ENCODE assay signal across 7 cellular contexts in the genomic region with DNA sequence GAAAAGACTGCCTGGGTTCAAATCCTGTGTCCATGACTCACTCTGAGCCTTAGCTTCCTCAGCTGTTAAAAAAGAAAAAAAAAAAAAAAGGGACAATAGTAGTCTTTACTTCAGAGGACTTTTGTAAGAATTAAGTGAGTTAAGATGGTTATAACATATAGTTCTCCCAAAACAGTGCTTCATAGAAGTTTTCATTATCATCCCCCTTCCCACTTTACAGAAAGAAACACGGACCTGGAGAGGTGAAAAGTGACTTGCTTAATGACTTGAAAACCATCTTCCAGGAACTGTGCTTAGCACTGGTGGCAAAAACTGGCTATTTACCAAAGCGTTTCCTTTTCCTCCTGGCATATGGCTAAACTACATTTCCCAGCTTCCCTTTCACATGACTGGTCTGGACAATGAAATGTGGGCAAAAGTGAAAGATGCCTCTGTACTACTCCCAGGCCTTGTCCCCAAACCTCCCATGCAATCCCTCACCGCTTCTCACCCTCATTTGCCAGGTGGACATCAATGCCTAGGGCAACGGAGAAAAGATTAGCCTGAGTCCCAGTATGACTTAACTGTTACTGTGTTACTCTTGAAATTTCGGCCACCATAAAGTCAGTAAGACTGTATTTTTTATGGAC. TPM values are rescaled to one million over a fixed set of nuclear protein-coding genes. Genes with fewer than 3 reads are reported as not detected.
DNase-seq lines count a peak whose midpoint lies in the region; ATAC-seq and TF ChIP-seq lines count a peak whose summit lies in the region.
"Not testable (repeated sequence)": the region's sequence is repeated elsewhere in the genome, so short reads cannot be mapped to it uniquely, and the experiment has no call there.

No MANE protein-coding gene starts in this region.

- H3K4me3 ChIP-seq in GM23338; body of pancreas; naive thymus-derived CD4-positive, alpha-beta T cell (ENCODE audit: low read length); gastrocnemius medialis: not testable (repeated sequence)

- not testable (repeated sequence) for H3K36me3 Mint-ChIP-seq in GM23338 (ENCODE audit: low read depth); naive thymus-derived CD4-positive, alpha-beta T cell

- 48 to 50% methylated on average over 5 of the region's 5 CpGs for WGBS in body of pancreas, 2 donors

- H2AFZ ChIP-seq in GM23338, result not testable (repeated sequence)

- not testable (repeated sequence) for H3K4me2 ChIP-seq in GM23338

- DNase-seq in GM23338 (ENCODE audit: low spot score); body of pancreas; Right ventricle myocardium superior; left colon; naive thymus-derived CD4-positive, alpha-beta T cell; gastrocnemius medialis: not testable (repeated sequence)
- peak; percentile 54 for DNase-seq in RPMI7951 (ENCODE audit: low read depth)

- not testable (repeated sequence) for H3K27ac ChIP-seq in GM23338 (ENCODE audit: low read depth); body of pancreas; naive thymus-derived CD4-positive, alpha-beta T cell (ENCODE audit: low read depth, low read length)
- H3K27ac ChIP-seq in gastrocnemius medialis, result peak overlapping the region; percentile 15 to 57 (median 35)

- POLR2A ChIA-PET in naive thymus-derived CD4-positive, alpha-beta T cell (lab: Charles Lee), result not testable (repeated sequence)

- not testable (repeated sequence) for H3K9me2 ChIP-seq in GM23338 (ENCODE audit: insufficient read depth)

- TF ChIP-seq CTCF in GM23338 (conservative IDR thresholded peaks at IDR 0.05; ENCODE audit: low read depth in 2 of 2); body of pancreas (IDR thresholded peaks at IDR 0.05); gastrocnemius medialis (IDR thresholded peaks at IDR 0.05 in 4 of 5, conservative IDR thresholded peaks at IDR 0.05 in 1 of 5): not testable (repeated sequence)

- peaks cover 13% of the 10 kb centered on the region for H3K9me3 Mint-ChIP-seq in GM23338
- peaks cover 0 to 15% (median 1%) of the 10 kb centered on the region in 11 donors for H3K9me3 Mint-ChIP-seq in naive thymus-derived CD4-positive, alpha-beta T cell

- H3K27me3 ChIP-seq in GM23338 (ENCODE audit: insufficient read depth); body of pancreas; naive thymus-derived CD4-positive, alpha-beta T cell (ENCODE audit: control insufficient read depth in 2 of 2, insufficient read depth in 2 of 2, low read length in 2 of 2); gastrocnemius medialis: not testable (repeated sequence)

- not testable (repeated sequence) for H3F3A ChIP-seq in GM23338 (replicated peaks; ENCODE audit: low read depth)

- H3K9me3 ChIP-seq in body of pancreas; naive thymus-derived CD4-positive, alpha-beta T cell (ENCODE audit: control insufficient read depth in 2 of 3, low read length in 3 of 3); gastrocnemius medialis: not testable (repeated sequence)

- H3K4me3 Mint-ChIP-seq in GM23338, result not testable (repeated sequence)
- peak overlapping the region in 2 of 10 donors; percentile 16 to 42 for H3K4me3 Mint-ChIP-seq in naive thymus-derived CD4-positive, alpha-beta T cell

- H3K27me3 Mint-ChIP-seq in GM23338 (ENCODE audit: insufficient read depth, low read depth, poor library complexity); naive thymus-derived CD4-positive, alpha-beta T cell: not testable (repeated sequence)

- H3K27ac Mint-ChIP-seq in GM23338; naive thymus-derived CD4-positive, alpha-beta T cell: not testable (repeated sequence)

- TF ChIP-seq POLR2A in body of pancreas (IDR thresholded peaks at IDR 0.05); gastrocnemius medialis (IDR thresholded peaks at IDR 0.05): not testable (repeated sequence)

- peak; percentile 52; the same call in 2 of the 3 replicates for ATAC-seq in GM23338
- ATAC-seq in body of pancreas, result peak; percentile 19
- peak; percentile 44 for ATAC-seq in Right ventricle myocardium superior (ENCODE audit: poor library complexity)
- ATAC-seq in left colon, result peak; percentile 53
- peak; percentile 20 for ATAC-seq in naive thymus-derived CD4-positive, alpha-beta T cell
- ATAC-seq in gastrocnemius medialis, result peak in 1 of 2 donors; percentile 71

- H4K20me1 ChIP-seq in GM23338 (replicated peaks; ENCODE audit: insufficient read depth), result not testable (repeated sequence)

- not testable (repeated sequence) for H3K4me1 Mint-ChIP-seq in GM23338
- peaks cover 4 to 33% (median 21%) of the 10 kb centered on the region in 7 donors for H3K4me1 Mint-ChIP-seq in naive thymus-derived CD4-positive, alpha-beta T cell

- H3K79me2 ChIP-seq in GM23338 (replicated peaks; ENCODE audit: insufficient read depth), result peaks cover 90% of the 10 kb centered on the region

- H3K36me3 ChIP-seq in GM23338 (ENCODE audit: insufficient read depth); body of pancreas (replicated peaks in 1 of 2; ENCODE audit: insufficient read depth in 1 of 2, low read depth in 2 of 2); naive thymus-derived CD4-positive, alpha-beta T cell (ENCODE audit: control insufficient read depth in 2 of 3, insufficient read depth in 3 of 3, low read length in 3 of 3); gastrocnemius medialis: not testable (repeated sequence)

- CTCF ChIA-PET in naive thymus-derived CD4-positive, alpha-beta T cell (lab: Charles Lee), result not testable (repeated sequence)

- in situ Hi-C loops in gastrocnemius medialis (cut with MboI; ENCODE audit: low sequenced_read_pairs in 4 of 4), result not testable (repeated sequence)

- intact Hi-C loops in body of pancreas (cut with DNase I); Right ventricle myocardium superior (cut with DNase I); left colon (cut with DNase I, micrococcal nuclease); naive thymus-derived CD4-positive, alpha-beta T cell (cut with micrococcal nuclease); gastrocnemius medialis (cut with DNase I; ENCODE audit: low total_unique reads): not testable (repeated sequence)

- H3K4me1 ChIP-seq in GM23338 (ENCODE audit: insufficient read depth), result peaks cover 14% of the 10 kb centered on the region; the same call in 1 of the 2 replicates
- H3K4me1 ChIP-seq in body of pancreas, result peaks cover 26% of the 10 kb centered on the region
- not testable (repeated sequence) for H3K4me1 ChIP-seq in naive thymus-derived CD4-positive, alpha-beta T cell (ENCODE audit: control insufficient read depth in 2 of 2, insufficient read depth in 2 of 2, low read length in 2 of 2)
- peaks cover 37 to 52% of the 10 kb centered on the region in 2 donors for H3K4me1 ChIP-seq in gastrocnemius medialis

RNA-seq across cellular contexts. Expression of gene KMT2C, which starts 49.6 kb away (rescaled TPM):
- total RNA-seq in GM23338 (2014; rRNA removed; shearing (Covaris generic)), result 29.9 and 39.0 TPM in 2 replicates
- 9.1 and 11.4 TPM in 2 replicates for polyA plus RNA-seq in GM23338 (2016; fragmentation: Nextera tagmentation; extraction: Ambion mirVana)
- 11.2 and 11.7 TPM in 2 replicates for total RNA-seq in RPMI7951 (2014; rRNA removed; shearing (Covaris generic))
- total RNA-seq in body of pancreas, result 10 to 100 TPM; 58.9 to 71.5 TPM
- 34.8 TPM for total RNA-seq in Right ventricle myocardium superior
- total RNA-seq in left colon, result 10 to 100 TPM; 78.4 to 81.1 TPM
- 100 to 1,000 TPM in 4 of 5 experiments, 10 to 100 TPM in 1; 82.5 to 152 (median 121) TPM for total RNA-seq in naive thymus-derived CD4-positive, alpha-beta T cell
- 10 to 100 TPM; 17.0 to 18.6 TPM for polyA plus RNA-seq in naive thymus-derived CD4-positive, alpha-beta T cell
- total RNA-seq in gastrocnemius medialis, result 10 to 100 TPM; 44.1 to 67.6 (median 63.9) TPM
